ENCODE assay signal across 1 cellular context in the genomic region with DNA sequence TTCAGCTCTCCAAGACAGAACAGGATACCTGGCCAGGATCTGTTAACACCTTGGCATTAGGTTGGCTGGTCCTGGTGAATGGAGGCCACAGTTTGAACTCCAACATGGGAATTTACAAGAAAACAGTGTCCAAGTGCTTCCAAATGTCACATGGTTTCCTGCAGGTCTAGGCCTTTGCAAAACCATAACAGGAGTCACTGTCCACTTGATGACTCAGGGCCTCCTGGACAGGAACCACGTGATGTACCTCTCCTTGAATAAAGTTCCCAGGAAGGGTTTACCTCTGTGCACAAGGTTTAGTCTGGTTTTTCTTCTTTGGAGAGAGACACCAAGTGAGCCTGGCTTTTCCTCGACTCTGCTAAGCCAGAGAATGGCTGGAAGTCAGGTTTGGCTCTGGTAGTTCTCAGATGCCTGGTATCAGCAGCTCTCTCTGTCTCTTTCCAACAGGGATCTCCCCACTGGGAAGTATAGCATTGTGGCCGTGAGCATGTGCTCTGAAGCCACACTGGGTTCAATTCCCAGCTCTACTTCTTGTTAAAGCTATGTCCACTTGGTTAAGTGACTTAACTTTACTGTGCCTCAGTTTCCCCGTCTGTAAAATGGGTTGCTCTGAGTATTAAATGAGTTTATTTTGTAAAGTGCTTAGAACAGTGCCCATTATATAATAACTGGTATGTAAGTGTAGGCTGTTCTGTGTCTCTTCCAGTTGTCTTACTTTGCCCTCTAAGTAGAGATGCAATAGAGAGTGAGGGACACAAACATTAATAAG.
TF ChIP-seq lines count a peak whose summit lies in the region.

No MANE protein-coding gene starts in this region.

TF ChIP-seq in HCT116, 20 proteins besides CTCF, POLR2A, EP300 and RAD21:
- TF ChIP-seq, protein P1, sequence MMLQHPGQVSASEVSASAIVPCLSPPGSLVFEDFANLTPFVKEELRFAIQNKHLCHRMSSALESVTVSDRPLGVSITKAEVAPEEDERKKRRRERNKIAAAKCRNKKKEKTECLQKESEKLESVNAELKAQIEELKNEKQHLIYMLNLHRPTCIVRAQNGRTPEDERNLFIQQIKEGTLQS (IDR thresholded peaks at IDR 0.05) = no peak
- TF ChIP-seq, protein P2, sequence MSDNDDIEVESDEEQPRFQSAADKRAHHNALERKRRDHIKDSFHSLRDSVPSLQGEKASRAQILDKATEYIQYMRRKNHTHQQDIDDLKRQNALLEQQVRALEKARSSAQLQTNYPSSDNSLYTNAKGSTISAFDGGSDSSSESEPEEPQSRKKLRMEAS (IDR thresholded peaks at IDR 0.05) = peak; percentile 34; the same call in 1 of the 2 replicates
